Comparison of ENCODE assay signal across 8 cellular contexts in the genomic region with DNA sequence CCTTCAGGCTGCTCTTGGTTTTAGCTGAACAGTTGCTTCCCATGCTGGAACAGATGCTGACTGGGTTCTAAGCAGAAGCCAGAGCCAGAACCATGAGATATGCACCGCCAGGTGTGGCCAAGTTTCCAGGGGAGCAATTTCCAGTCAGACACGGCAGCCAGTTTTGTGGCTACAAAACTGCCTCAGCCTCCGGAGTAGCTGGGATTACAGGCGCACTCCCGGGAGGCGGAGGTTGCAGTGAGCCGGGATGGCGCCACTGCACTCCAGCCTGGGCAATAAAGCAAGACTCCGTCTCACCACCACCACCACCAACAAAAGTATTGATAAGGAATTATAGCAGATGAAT. TPM values are rescaled to one million over a fixed set of nuclear protein-coding genes. Genes with fewer than 3 reads are reported as not detected.
DNase-seq lines count a peak whose midpoint lies in the region; FAIRE-seq and TF ChIP-seq lines count a peak whose summit lies in the region.

No MANE protein-coding gene starts in this region.

- no peaks in the 10 kb centered on the region for H3K9me2 ChIP-seq in Karpas-422 (replicated peaks; ENCODE audit: insufficient read depth, low read length)

- no peak for TF ChIP-seq EP300 in suprapubic skin (IDR thresholded peaks at IDR 0.05)

- FAIRE-seq in HTR-8/SVneo (lab: Jason Lieb, UNC) = no peak

- H3K27ac ChIP-seq in Karpas-422 (ENCODE audit: low read length) (peak overlapping the region; percentile 52), layer of hippocampus (ENCODE audit: low read depth, low read length) (peak overlapping the region; percentile 24), suprapubic skin (peak overlapping the region; percentile 71)

- H2AFZ ChIP-seq in Karpas-422 (ENCODE audit: low read length) = peak overlapping the region; percentile 82

- in situ Hi-C loops in astrocyte of the cerebellum (cut with HindIII; ENCODE audit: low sequenced_read_pairs) = no loop called here

- H3K4me2 ChIP-seq in Karpas-422 (ENCODE audit: low read depth, low read length, poor library complexity, severe bottlenecking) = peak overlapping the region; percentile 96

- no peak for TF ChIP-seq POLR2A in suprapubic skin (IDR thresholded peaks at IDR 0.05)

- peaks cover 24% of the 10 kb centered on the region for H3K4me1 ChIP-seq in Karpas-422 (ENCODE audit: low read length)
- peaks cover 19% of the 10 kb centered on the region for H3K4me1 ChIP-seq in suprapubic skin

- H3K9me3 ChIP-seq in Karpas-422 (ENCODE audit: low read length) = no peaks in the 10 kb centered on the region
- no peaks in the 10 kb centered on the region for H3K9me3 ChIP-seq in suprapubic skin

- peak overlapping the region; percentile 75 for H3K9ac ChIP-seq in Karpas-422 (ENCODE audit: low read length)

- H3K36me3 ChIP-seq in Karpas-422 (ENCODE audit: insufficient read depth, low read length) (no peaks in the 10 kb centered on the region), suprapubic skin (no peaks in the 10 kb centered on the region)

- WGBS in suprapubic skin = 29% methylated on average over 9 of the region's 9 CpGs

- DNase-seq in DMS153 (lab: John Stamatoyannopoulos, UW) = peak; percentile 42
- DNase-seq in Karpas-422 = no peak
- peak; percentile 9 for DNase-seq in astrocyte of the cerebellum (ENCODE audit: low read depth)
- DNase-seq in suprapubic skin (ENCODE audit: low spot score in 2 of 2) = no peak
- DNase-seq in HTR-8/SVneo (ENCODE audit: insufficient read length, low spot score) = no peak
- DNase-seq in stimulated activated CD4-positive, alpha-beta T cell treated with anti-CD3 and anti-CD28 coated beads, Interleukin-15, amount 100 ng/mL, for 24 hours = no peak
- DNase-seq in NOMO-1 treated with dmso at 0.1 percent for 144 hours (lab: John Stamatoyannopoulos, UW; ENCODE audit: unreplicated experiment) = no peak

- TF ChIP-seq CTCF in astrocyte of the cerebellum (IDR thresholded peaks at IDR 0.05; ENCODE audit: low read depth, low read length, missing control alignments) = no peak
- no peak for TF ChIP-seq CTCF in suprapubic skin (IDR thresholded peaks at IDR 0.05)

- no peaks in the 10 kb centered on the region for H4K20me1 ChIP-seq in Karpas-422 (ENCODE audit: insufficient read depth, low read depth, low read length)

- no peaks in the 10 kb centered on the region for H3K79me2 ChIP-seq in Karpas-422 (ENCODE audit: low read length)

- H3K4me3 ChIP-seq in Karpas-422 (ENCODE audit: low read length) (peak overlapping the region; percentile 78), astrocyte of the cerebellum (ENCODE audit: low read depth, low read length) (peak overlapping the region; percentile 82), suprapubic skin (peak overlapping the region; percentile 81)

- H3K27me3 ChIP-seq in Karpas-422 (ENCODE audit: low read length) (no peaks in the 10 kb centered on the region), layer of hippocampus (ENCODE audit: control insufficient read depth, insufficient read depth, low read length) (no peaks in the 10 kb centered on the region), suprapubic skin (no peaks in the 10 kb centered on the region)

RNA-seq across cellular contexts. Expression of gene FAM161A, which starts 1.3 kb away (rescaled TPM):
- 5.9 and 9.5 TPM in 2 replicates for total RNA-seq in Karpas-422 (2014; rRNA removed; shearing (Covaris generic); ENCODE audit: low replicate concordance)
- 1 to 10 TPM; 1.1 to 3.8 (median 2.0) TPM for total RNA-seq in suprapubic skin

RNA-seq across cellular contexts. Expression of gene CCT4, which starts 33.3 kb away (rescaled TPM):
- 209 and 326 TPM in 2 replicates for total RNA-seq in Karpas-422 (2014; rRNA removed; shearing (Covaris generic); ENCODE audit: low replicate concordance)
- total RNA-seq in suprapubic skin = 10 to 100 TPM; 46.3 to 83.7 (median 75.8) TPM

RNA-seq across cellular contexts. Expression of gene COMMD1, which starts 50.3 kb away (rescaled TPM):
- total RNA-seq in Karpas-422 (2014; rRNA removed; shearing (Covaris generic); ENCODE audit: low replicate concordance) = 33.3 and 39.4 TPM in 2 replicates
- 10 to 100 TPM; 45.6 to 64.3 (median 57.7) TPM for total RNA-seq in suprapubic skin

Comparison
In these comparisons a context has a peak if more than half of its experiments do, and no peak if none do; other contexts are left out.
1. DNase-seq: peak in DMS153 (single experiment) and astrocyte of the cerebellum (single experiment); none in Karpas-422 (single experiment), suprapubic skin (0 of 2), HTR-8/SVneo (single experiment), stimulated activated CD4-positive, alpha-beta T cell treated with anti-CD3 and anti-CD28 coated beads, Interleukin-15, amount 100 ng/mL, for 24 hours (single experiment) and NOMO-1 treated with dmso at 0.1 percent for 144 hours (single experiment).
2. Peak in every context shown above with its lines, with median percentiles within 50 percentile points of each other: H3K27ac ChIP-seq and H3K4me3 ChIP-seq.